ENCODE assay signal across 20 cellular contexts in genomic region chr21:40662889-40663288, GRCh38.
A peak's percentile ranks its signal among the peaks of the same experiment; 100 is the strongest.
DNase-seq lines count a peak whose midpoint lies in the region; ATAC-seq, FAIRE-seq and TF ChIP-seq lines count a peak whose summit lies in the region.
"Had no signal": no experiment of that assay in that cellular context is flagged by ENCODE, and none has a peak within 500 bp of the region (broad histone marks: within the 10 kb centered on the region; RNA-seq: fewer than 3 reads in every experiment).

No MANE protein-coding gene starts in this region.

- H3K4me3 ChIP-seq in HepG2 (replicated peaks in 1 of 3; ENCODE audit: insufficient read depth in 1 of 3, low read depth in 2 of 3, low read length in 3 of 3) (no peak overlapping the region), right lobe of liver (no peak overlapping the region), IMR-90 (ENCODE audit: insufficient read depth, low read depth, low read length) (no peak overlapping the region), H7 (ENCODE audit: insufficient read depth, low read depth, low read length) (no peak overlapping the region)
- H3K4me3 ChIP-seq: BLaER1 treated with 17β-estradiol and CSF1 and Interleukin-3, amounts not matched to agents 10 nM and 100 nM had no signal

- H3K4ac ChIP-seq in IMR-90 (ENCODE audit: low read depth, low read length), result no peak overlapping the region

- H3K79me2 ChIP-seq in HepG2 (ENCODE audit: insufficient read depth, low read length), result no peaks in the 10 kb centered on the region

- H3K36me3 ChIP-seq in HepG2 (replicated peaks in 1 of 2; ENCODE audit: control insufficient read depth in 1 of 2, insufficient read depth in 2 of 2, low read length in 2 of 2), result no peaks in the 10 kb centered on the region
- H3K36me3 ChIP-seq in right lobe of liver, result no peaks in the 10 kb centered on the region
- no peaks in the 10 kb centered on the region for H3K36me3 ChIP-seq in IMR-90 (ENCODE audit: control insufficient read depth, insufficient read depth, low read length)
- H3K36me3 ChIP-seq in H7 (replicated peaks; ENCODE audit: control insufficient read depth, insufficient read depth, low read length), result no peaks in the 10 kb centered on the region
- H3K36me3 ChIP-seq: BLaER1 treated with 17β-estradiol and CSF1 and Interleukin-3, amounts not matched to agents 10 nM and 100 nM had no signal

- no peak overlapping the region for H3K9ac ChIP-seq in HepG2 (ENCODE audit: insufficient read depth, low read depth, low read length)
- H3K9ac ChIP-seq in IMR-90 (ENCODE audit: low read depth, low read length), result no peak overlapping the region
- H3K9ac ChIP-seq: BLaER1 treated with 17β-estradiol and CSF1 and Interleukin-3, amounts not matched to agents 10 nM and 100 nM had no signal

- no peaks in the 10 kb centered on the region for H3K36me3 Mint-ChIP-seq in natural killer cell treated with Interleukin-12 subunit alpha and Interleukin-12 subunit beta and Interleukin-15 and Interleukin-18, amount 100 ng/mL, for 72 hours
- no peaks in the 10 kb centered on the region for H3K36me3 Mint-ChIP-seq in progenitor cell of endocrine pancreas (ENCODE audit: insufficient read depth)
- H3K36me3 Mint-ChIP-seq: CD4-positive, CD25-positive, alpha-beta regulatory T cell; CD8-positive, alpha-beta memory T cell had no signal

- ATAC-seq in HepG2, result no peak
- no peak for ATAC-seq in right lobe of liver
- no peak for ATAC-seq in IMR-90 (ENCODE audit: low read depth)
- peak; percentile 27 to 59 for ATAC-seq in natural killer cell treated with Interleukin-12 subunit alpha and Interleukin-12 subunit beta and Interleukin-15 and Interleukin-18, amount 100 ng/mL, for 72 hours

- no peak overlapping the region for H4K5ac ChIP-seq in IMR-90 (ENCODE audit: low read depth, low read length)

- H2BK120ac ChIP-seq in IMR-90 (ENCODE audit: low read depth, low read length), result no peak overlapping the region

- H3K4me2 ChIP-seq in HepG2 (ENCODE audit: low read depth, low read length) (no peak overlapping the region), IMR-90 (ENCODE audit: low read depth, low read length) (no peak overlapping the region)
- H3K4me2 ChIP-seq: BLaER1 treated with 17β-estradiol and CSF1 and Interleukin-3, amounts not matched to agents 10 nM and 100 nM had no signal

- H3K27me3 ChIP-seq in HepG2 (ENCODE audit: control insufficient read depth in 1 of 2, insufficient read depth in 2 of 2, low read length in 2 of 2) (no peaks in the 10 kb centered on the region), right lobe of liver (no peaks in the 10 kb centered on the region), IMR-90 (ENCODE audit: control insufficient read depth, insufficient read depth, low read length) (no peaks in the 10 kb centered on the region), H7 (ENCODE audit: control insufficient read depth, insufficient read depth, low read length) (no peaks in the 10 kb centered on the region)
- H3K27me3 ChIP-seq: BLaER1 treated with 17β-estradiol and CSF1 and Interleukin-3, amounts not matched to agents 10 nM and 100 nM had no signal

- no peak overlapping the region for H3K56ac ChIP-seq in IMR-90 (ENCODE audit: extremely low read depth, insufficient read depth, low read length)

- 58% methylated on average over 2 of the region's 2 CpGs for whole genome bisulfite sequencing in HepG2 (ENCODE audit: low lambda C conversion rate)
- whole genome bisulfite sequencing in right lobe of liver (ENCODE audit: insufficient coverage, low coverage, low lambda C conversion rate, missing lambda C conversion rate), result 95% methylated on average over 2 of the region's 2 CpGs
- 83% methylated on average over 1 of the region's 2 CpGs; no CpG with 5 or more reads in 1 of the 2 experiments for WGBS in IMR-90 (ENCODE audit: extremely low coverage in 2 of 2, insufficient read length in 1 of 2), 2 experiments

- no peak overlapping the region for H2AK5ac ChIP-seq in IMR-90 (ENCODE audit: low read depth, low read length)

- no peak for DNase-seq in HepG2 (ENCODE audit: low spot score)
- no peak for DNase-seq in right lobe of liver
- no peak for DNase-seq in IMR-90
- DNase-seq in natural killer cell treated with Interleukin-12 subunit alpha and Interleukin-12 subunit beta and Interleukin-15 and Interleukin-18, amount 100 ng/mL, for 72 hours (ENCODE audit: low spot score), result no peak
- DNase-seq in H7, result no peak
- no peak for DNase-seq in progenitor cell of endocrine pancreas (ENCODE audit: low spot score, unreplicated experiment)
- DNase-seq: CD4-positive, CD25-positive, alpha-beta regulatory T cell; CD8-positive, alpha-beta memory T cell; COR-L47; DMS 273 treated with DMSO at 0.1 percent for 48 hours; DMS53; DND-41; EL; HCEC 1CT; HFFc6 had no signal

- H2AK9ac ChIP-seq in IMR-90 (replicated peaks; ENCODE audit: low read depth, low read length, poor library complexity), result no peak overlapping the region

- H4K20me1 ChIP-seq in HepG2 (ENCODE audit: insufficient read depth, low read length) (no peaks in the 10 kb centered on the region), IMR-90 (ENCODE audit: insufficient read depth, low read length) (no peaks in the 10 kb centered on the region)
- H4K20me1 ChIP-seq: BLaER1 treated with 17β-estradiol and CSF1 and Interleukin-3, amounts not matched to agents 10 nM and 100 nM had no signal

- CTCF ChIA-PET in HepG2 (lab: Yijun Ruan, JAX; ENCODE audit: low intra/inter-chr PET ratio, low total read pairs), result no interaction called here
- CTCF ChIA-PET in IMR-90 (lab: Yijun Ruan, JAX), result no interaction called here

- H3K27ac ChIP-seq in HepG2 (ENCODE audit: extremely low read length, insufficient read depth, low read length) (no peak overlapping the region), right lobe of liver (no peak overlapping the region), IMR-90 (ENCODE audit: insufficient read depth, low read length) (no peak overlapping the region)
- H3K27ac ChIP-seq: BLaER1 treated with 17β-estradiol and CSF1 and Interleukin-3, amounts not matched to agents 10 nM and 100 nM had no signal

- intact Hi-C loops in HepG2 (cut with micrococcal nuclease; ENCODE audit: unreplicated experiment), result no loop called here
- intact Hi-C loops in right lobe of liver (cut with DNase I), result no loop called here
- intact Hi-C loops in IMR-90 (cut with micrococcal nuclease), result no loop called here

- TF ChIP-seq EP300 in HepG2 (IDR thresholded peaks at IDR 0.05; ENCODE audit: low read depth in 2 of 2, low read length in 2 of 2), result no peak
- no peak for TF ChIP-seq EP300 in HepG2 (CRISPR knock-in tag; IDR thresholded peaks at IDR 0.05; ENCODE audit: borderline replicate concordance)

- H3K9me3 Mint-ChIP-seq in natural killer cell treated with Interleukin-12 subunit alpha and Interleukin-12 subunit beta and Interleukin-15 and Interleukin-18, amount 100 ng/mL, for 72 hours, result peaks cover 3% of the 10 kb centered on the region
- H3K9me3 Mint-ChIP-seq in progenitor cell of endocrine pancreas (ENCODE audit: low read depth), result no peaks in the 10 kb centered on the region

- TF ChIP-seq CTCF in HepG2 (CRISPR knock-in tag; IDR thresholded peaks at IDR 0.05), result no peak
- TF ChIP-seq CTCF in right lobe of liver (IDR thresholded peaks at IDR 0.05), result no peak
- TF ChIP-seq CTCF in IMR-90 (conservative IDR thresholded peaks at IDR 0.05; ENCODE audit: low read depth, low read length), result no peak
- no peak for TF ChIP-seq CTCF in progenitor cell of endocrine pancreas (IDR thresholded peaks at IDR 0.05; ENCODE audit: unreplicated experiment)

- no peak overlapping the region for H4K8ac ChIP-seq in IMR-90 (ENCODE audit: low read depth in 2 of 2, low read length in 2 of 2)

- peaks cover 0 to 7% of the 10 kb centered on the region in 2 donors for H3K27me3 Mint-ChIP-seq in natural killer cell treated with Interleukin-12 subunit alpha and Interleukin-12 subunit beta and Interleukin-15 and Interleukin-18, amount 100 ng/mL, for 72 hours
- H3K27me3 Mint-ChIP-seq in progenitor cell of endocrine pancreas, result no peaks in the 10 kb centered on the region
- H3K27me3 Mint-ChIP-seq: B cell; CD4-positive, CD25-positive, alpha-beta regulatory T cell had no signal

- no peak for TF ChIP-seq RAD21 in HepG2 (CRISPR knock-in tag; IDR thresholded peaks at IDR 0.05)
- TF ChIP-seq RAD21 in IMR-90 (IDR thresholded peaks at IDR 0.05; ENCODE audit: low read length), result no peak

- H3K4me1 ChIP-seq in HepG2 (ENCODE audit: insufficient read depth, low read length) (no peaks in the 10 kb centered on the region), right lobe of liver (peaks cover 0 to 8% (median 0%) of the 10 kb centered on the region in 4 donors), IMR-90 (ENCODE audit: control insufficient read depth, insufficient read depth, low read length) (no peaks in the 10 kb centered on the region)

- H3K27ac Mint-ChIP-seq in natural killer cell treated with Interleukin-12 subunit alpha and Interleukin-12 subunit beta and Interleukin-15 and Interleukin-18, amount 100 ng/mL, for 72 hours, result no peak overlapping the region
- no peak overlapping the region for H3K27ac Mint-ChIP-seq in progenitor cell of endocrine pancreas
- H3K27ac Mint-ChIP-seq: B cell; CD4-positive, CD25-positive, alpha-beta regulatory T cell; CD8-positive, alpha-beta memory T cell; HFFc6 had no signal

- TF ChIP-seq POLR2A in HepG2 (IDR thresholded peaks at IDR 0.05; ENCODE audit: insufficient read depth in 1 of 2, low read depth in 2 of 2, low read length in 2 of 2) (no peak), right lobe of liver (IDR thresholded peaks at IDR 0.05) (no peak), IMR-90 (IDR thresholded peaks at IDR 0.05; ENCODE audit: low read depth, low read length) (no peak)

- no peak for FAIRE-seq in HepG2 (lab: Jason Lieb, UNC)
- FAIRE-seq: G401.6, GM12891, GM19239 had no signal

- BruUV-seq in HepG2 (replicated peaks; lab: Mats Ljungman, UMichigan) (no TSS peak), IMR-90 (replicated peaks; lab: Mats Ljungman, UMichigan) (no TSS peak)

- H3K4me3 Mint-ChIP-seq in natural killer cell treated with Interleukin-12 subunit alpha and Interleukin-12 subunit beta and Interleukin-15 and Interleukin-18, amount 100 ng/mL, for 72 hours, result no peak overlapping the region
- no peak overlapping the region for H3K4me3 Mint-ChIP-seq in progenitor cell of endocrine pancreas (ENCODE audit: low read depth)
- H3K4me3 Mint-ChIP-seq: B cell; CD4-positive, CD25-positive, alpha-beta regulatory T cell; CD8-positive, alpha-beta memory T cell; HFFc6 had no signal

- no peaks in the 10 kb centered on the region for H3K9me1 ChIP-seq in IMR-90 (ENCODE audit: insufficient read depth, low read length)

- no peak overlapping the region for H3K14ac ChIP-seq in IMR-90 (replicated peaks; ENCODE audit: low read depth, low read length)

- no peak overlapping the region for H4K91ac ChIP-seq in IMR-90 (ENCODE audit: insufficient read depth, low read depth, low read length)

- H3K4me1 Mint-ChIP-seq in natural killer cell treated with Interleukin-12 subunit alpha and Interleukin-12 subunit beta and Interleukin-15 and Interleukin-18, amount 100 ng/mL, for 72 hours (ENCODE audit: low read depth in 2 of 2), result no peaks in the 10 kb centered on the region
- peaks cover 14% of the 10 kb centered on the region for H3K4me1 Mint-ChIP-seq in progenitor cell of endocrine pancreas (ENCODE audit: low read depth)
- H3K4me1 Mint-ChIP-seq: B cell; CD4-positive, CD25-positive, alpha-beta regulatory T cell; CD8-positive, alpha-beta memory T cell had no signal

- no peak overlapping the region for H2BK15ac ChIP-seq in IMR-90 (ENCODE audit: low read depth, low read length)

- H3K79me1 ChIP-seq in IMR-90 (ENCODE audit: low read depth in 1 of 2, low read length in 2 of 2), result no peaks in the 10 kb centered on the region

- H3K9me3 ChIP-seq in HepG2 (ENCODE audit: low read length) (peaks cover 95% of the 10 kb centered on the region), right lobe of liver (no peaks in the 10 kb centered on the region), IMR-90 (ENCODE audit: control insufficient read depth, insufficient read depth, low read length) (peaks cover 20% of the 10 kb centered on the region)
- H3K9me3 ChIP-seq: BLaER1 treated with 17β-estradiol and CSF1 and Interleukin-3, amounts not matched to agents 10 nM and 100 nM had no signal

- H2BK5ac ChIP-seq in IMR-90 (ENCODE audit: low read depth, low read length, poor library complexity, severe bottlenecking), result no peak overlapping the region

- dilution Hi-C loops in IMR-90 (cut with HindIII; ENCODE audit: low sequenced_read_pairs, unreplicated experiment), result no loop called here

- no peak overlapping the region for H2BK20ac ChIP-seq in IMR-90 (ENCODE audit: low read depth, low read length)

- in situ Hi-C loops in HepG2 (cut with HindIII; ENCODE audit: extremely low pct_ligation_motif_present, low pct_unique_long_range_greater_than_20kb) (no loop called here), IMR-90 (cut with MboI; ENCODE audit: low sequenced_read_pairs) (loop anchor here (25.0 kb wide), 1 partner anchor 99 kb away; no protein-coding TSS in a partner anchor)

- no peak overlapping the region for H2AFZ ChIP-seq in HepG2 (ENCODE audit: low read length)
- peak overlapping the region; percentile 63 for H2AFZ ChIP-seq in IMR-90 (replicated peaks; ENCODE audit: low read length, poor library complexity)

- H3K18ac ChIP-seq in IMR-90 (ENCODE audit: low read depth, low read length), result no peak overlapping the region

- H3K23ac ChIP-seq in IMR-90 (ENCODE audit: low read depth, low read length), result no peak overlapping the region

- POLR2A ChIA-PET in HepG2 (lab: Yijun Ruan, JAX), result no interaction called here
- POLR2A ChIA-PET in IMR-90 (lab: Charles Lee; ENCODE audit: unreplicated experiment), result no interaction called here

Comparison
In these comparisons a context has a peak if more than half of its experiments do, and no peak if none do; other contexts are left out.
1. ATAC-seq: peak in natural killer cell treated with Interleukin-12 subunit alpha and Interleukin-12 subunit beta and Interleukin-15 and Interleukin-18, amount 100 ng/mL, for 72 hours (2 of 2); none in HepG2 (single experiment), right lobe of liver (0 of 4) and IMR-90 (single experiment).